ENCODE assay signal across 1 cellular context in the genomic region with DNA sequence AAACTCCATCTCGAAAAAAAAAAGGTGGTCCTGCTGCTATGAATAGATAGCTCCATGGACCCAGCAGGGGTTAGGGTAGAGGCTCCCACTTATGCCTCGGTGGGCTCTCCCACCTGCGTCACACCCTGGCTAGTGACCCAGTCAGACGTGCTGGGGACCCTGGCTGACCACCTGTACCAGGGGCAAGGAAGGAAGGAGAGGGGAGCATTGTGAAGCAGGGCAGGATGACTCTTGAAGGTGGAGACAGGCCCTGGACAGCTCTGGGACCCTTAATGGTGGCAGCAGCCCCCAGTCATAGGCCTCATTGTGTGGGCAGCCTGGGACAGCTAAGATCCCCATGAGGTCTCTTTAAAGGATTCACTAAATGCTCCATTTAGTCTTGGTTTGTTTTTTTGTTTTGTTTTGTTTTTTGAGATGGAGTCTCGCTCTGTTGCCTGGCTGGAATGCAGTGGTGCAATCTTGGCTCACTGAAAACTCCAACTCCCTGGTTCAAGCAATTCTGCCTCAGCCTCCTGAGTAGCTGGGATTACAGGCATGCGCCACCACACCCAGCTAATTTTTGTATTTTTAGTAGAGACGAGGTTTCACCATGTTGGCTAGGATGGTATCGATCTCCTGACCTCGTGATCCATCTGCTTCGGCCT.
A peak's percentile ranks its signal among the peaks of the same experiment; 100 is the strongest.
TF ChIP-seq lines count a peak whose summit lies in the region.

No MANE protein-coding gene starts in this region.

TF ChIP-seq in endothelial cell of umbilical vein, 7 proteins besides CTCF, POLR2A, EP300 and RAD21:
- no peak for TF ChIP-seq JUN (IDR thresholded peaks at IDR 0.05; ENCODE audit: borderline replicate concordance, insufficient read depth, insufficient read length, low read depth)
- no peak for TF ChIP-seq EZH2 (IDR thresholded peaks at IDR 0.05; ENCODE audit: borderline replicate concordance, low read depth, low read length, severe bottlenecking)
- TF ChIP-seq POLR2AphosphoS5 (IDR thresholded peaks at IDR 0.05; ENCODE audit: insufficient read depth, low read depth, low read length) = peak; percentile 12
- no peak for TF ChIP-seq MYC (IDR thresholded peaks at IDR 0.05; ENCODE audit: low read depth, low read length)
